In the genomic region with DNA sequence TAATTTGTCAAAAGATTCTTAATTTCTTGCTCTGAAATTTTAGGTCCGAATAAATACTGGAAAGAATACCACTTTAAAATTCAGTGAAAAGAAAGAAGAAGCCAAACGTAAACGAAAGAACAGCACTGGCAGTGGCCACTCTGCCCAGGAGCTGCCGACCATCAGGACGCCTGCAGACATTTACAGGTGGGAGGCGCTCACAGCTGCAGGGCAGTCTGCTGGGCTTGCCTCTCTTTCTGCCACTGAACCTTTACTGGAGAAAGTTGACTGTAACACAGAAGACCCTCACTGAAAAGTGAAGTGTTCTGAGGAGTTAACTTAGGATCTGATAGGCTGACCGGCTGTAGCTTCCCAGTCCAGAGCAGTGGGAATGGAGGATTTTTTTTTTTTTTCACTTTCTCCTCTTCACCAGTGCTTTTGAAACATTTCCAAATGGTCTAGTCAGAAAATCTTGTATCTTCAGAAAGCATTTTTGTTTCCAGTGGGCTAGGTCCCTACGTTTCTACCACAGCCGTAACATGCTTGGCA, we compare ENCODE assay signal across 30 cellular contexts.
DNase-seq lines count a peak whose midpoint lies in the region; ATAC-seq, FAIRE-seq and TF ChIP-seq lines count a peak whose summit lies in the region.
"Had no signal": no experiment of that assay in that cellular context is flagged by ENCODE, and none has a peak within 500 bp of the region (broad histone marks: within the 10 kb centered on the region; RNA-seq: fewer than 3 reads in every experiment).

No MANE protein-coding gene starts in this region.

- intact Hi-C loops in breast epithelium (cut with DNase I; ENCODE audit: low total_unique reads) = no loop called here

- ATAC-seq in HG02870 (IDR thresholded peaks at IDR 0.05; ENCODE audit: unreplicated experiment) = no peak
- ATAC-seq: gastroesophageal sphincter; HepG2; left ventricle myocardium superior; naive thymus-derived CD8-positive, alpha-beta T cell had no signal

- POLR2A ChIA-PET in HEK293 (lab: Yijun Ruan, JAX) = no interaction called here

- H3K9ac ChIP-seq in endocrine pancreas (ENCODE audit: control insufficient read depth, insufficient read depth, low read length) = no peak overlapping the region

- TF ChIP-seq CTCF in HEK293 (tag by site-specific recombination; IDR thresholded peaks at IDR 0.05) = no peak; the same call in 1 of the 2 replicates
- TF ChIP-seq CTCF in breast epithelium (IDR thresholded peaks at IDR 0.05) = no peak
- TF ChIP-seq CTCF in D721Med (IDR thresholded peaks at IDR 0.05; ENCODE audit: insufficient read depth, missing control alignments) = no peak

- H3K27ac ChIP-seq in HEK293 (ENCODE audit: extremely low read depth, low read depth, low read length) (no peak overlapping the region), breast epithelium (no peak overlapping the region)
- H3K27ac ChIP-seq: cardiac muscle cell, coronary artery, esophagus muscularis mucosa, gastroesophageal sphincter, PC-9, transverse colon had no signal

- CTCF ChIA-PET in HEK293 (lab: Yijun Ruan, JAX) = interaction anchor here (0.7 to 1.1 kb wide), 2 partner anchors 29 to 153 kb away, joined by 3 to 4 read pairs; no protein-coding TSS in a partner anchor

- H3K4me1 ChIP-seq in HEK293 (ENCODE audit: control insufficient read depth, insufficient read depth, low read length) (peaks cover 6% of the 10 kb centered on the region; the same call in 1 of the 2 replicates), endocrine pancreas (ENCODE audit: control insufficient read depth, insufficient read depth, low read length) (no peaks in the 10 kb centered on the region), breast epithelium (no peaks in the 10 kb centered on the region)
- H3K4me1 ChIP-seq: esophagus muscularis mucosa, gastroesophageal sphincter, transverse colon had no signal

- H3K36me3 ChIP-seq in HEK293 (ENCODE audit: control insufficient read depth in 2 of 2, insufficient read depth in 1 of 2, low read length in 2 of 2) (peaks cover 50 to 89% of the 10 kb centered on the region in 2 experiments), endocrine pancreas (ENCODE audit: control insufficient read depth, insufficient read depth, low read length) (no peaks in the 10 kb centered on the region), breast epithelium (no peaks in the 10 kb centered on the region)

- no peak for TF ChIP-seq POLR2A in breast epithelium (IDR thresholded peaks at IDR 0.05)

- no peaks in the 10 kb centered on the region for H3K27me3 ChIP-seq in endocrine pancreas (ENCODE audit: control insufficient read depth, insufficient read depth, low read length)
- no peaks in the 10 kb centered on the region for H3K27me3 ChIP-seq in breast epithelium
- H3K27me3 ChIP-seq: cardiac muscle cell, esophagus muscularis mucosa, gastroesophageal sphincter, transverse colon had no signal

- FAIRE-seq in D721Med (lab: Jason Lieb, UNC) = no peak
- FAIRE-seq: HepG2 had no signal

- no peaks in the 10 kb centered on the region for H3K9me3 ChIP-seq in HEK293 (ENCODE audit: control insufficient read depth, insufficient read depth, low read depth, low read length)
- no peaks in the 10 kb centered on the region for H3K9me3 ChIP-seq in endocrine pancreas (ENCODE audit: control insufficient read depth, low read length)
- no peaks in the 10 kb centered on the region for H3K9me3 ChIP-seq in breast epithelium
- H3K9me3 ChIP-seq: esophagus muscularis mucosa, gastroesophageal sphincter, transverse colon had no signal

- no peak overlapping the region for H3K4me3 ChIP-seq in HEK293 (ENCODE audit: low read depth, low read length)
- peak overlapping the region; percentile 58 for H3K4me3 ChIP-seq in endocrine pancreas (ENCODE audit: control insufficient read depth, insufficient read depth, low read length)
- H3K4me3 ChIP-seq in breast epithelium = no peak overlapping the region
- H3K4me3 ChIP-seq: cardiac muscle cell, coronary artery, esophagus muscularis mucosa, gastroesophageal sphincter, PC-9, transverse colon had no signal

- DNase-seq in AG08395 (ENCODE audit: low spot score) (peak; percentile 17), medulla oblongata (ENCODE audit: extremely low spot score) (peak; percentile 13), breast epithelium (ENCODE audit: low spot score in 2 of 2) (no peak), NCI-H1930 (lab: John Stamatoyannopoulos, UW) (no peak), D721Med (ENCODE audit: insufficient read length, low spot score) (no peak)
- DNase-seq: activated CD4-positive, alpha-beta T cell treated with anti-CD3 and anti-CD28 coated beads, Interleukin-2, amount 50 U/mL, for 48 hours; activated CD4-positive, CD25-positive, alpha-beta regulatory T cell; activated CD8-positive, alpha-beta memory T cell treated with anti-CD3 and anti-CD28 coated beads, Interleukin-2, amount 50 U/mL, for 4 hours; DMS79 treated with DMSO at 0.1 percent for 48 hours; hippocampal formation; left ventricle myocardium superior; MV-4-11; naive thymus-derived CD8-positive, alpha-beta T cell; NCI-H146; NCI-H524 treated with DMSO at 0.1 percent for 48 hours; PC-9; retina; Right ventricle myocardium superior; small intestine; stimulated activated CD4-positive, alpha-beta T cell treated with anti-CD3 and anti-CD28 coated beads, Interleukin-2, amount 100 ng/mL, for 24 hours; T1000; transverse colon had no signal

TF ChIP-seq in HEK293, 187 proteins besides CTCF, POLR2A, EP300 and RAD21:
- TF ChIP-seq, protein P1, sequence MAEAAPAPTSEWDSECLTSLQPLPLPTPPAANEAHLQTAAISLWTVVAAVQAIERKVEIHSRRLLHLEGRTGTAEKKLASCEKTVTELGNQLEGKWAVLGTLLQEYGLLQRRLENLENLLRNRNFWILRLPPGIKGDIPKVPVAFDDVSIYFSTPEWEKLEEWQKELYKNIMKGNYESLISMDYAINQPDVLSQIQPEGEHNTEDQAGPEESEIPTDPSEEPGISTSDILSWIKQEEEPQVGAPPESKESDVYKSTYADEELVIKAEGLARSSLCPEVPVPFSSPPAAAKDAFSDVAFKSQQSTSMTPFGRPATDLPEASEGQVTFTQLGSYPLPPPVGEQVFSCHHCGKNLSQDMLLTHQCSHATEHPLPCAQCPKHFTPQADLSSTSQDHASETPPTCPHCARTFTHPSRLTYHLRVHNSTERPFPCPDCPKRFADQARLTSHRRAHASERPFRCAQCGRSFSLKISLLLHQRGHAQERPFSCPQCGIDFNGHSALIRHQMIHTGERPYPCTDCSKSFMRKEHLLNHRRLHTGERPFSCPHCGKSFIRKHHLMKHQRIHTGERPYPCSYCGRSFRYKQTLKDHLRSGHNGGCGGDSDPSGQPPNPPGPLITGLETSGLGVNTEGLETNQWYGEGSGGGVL (tag by site-specific recombination; IDR thresholded peaks at IDR 0.05) = no peak
- TF ChIP-seq PRDM1 (tag by site-specific recombination; IDR thresholded peaks at IDR 0.05) = peak; percentile 90
TF ChIP-seq in HEK293: peak in this region for 1.

Comparison
In these comparisons a context has a peak if more than half of its experiments do, and no peak if none do; other contexts are left out.
1. DNase-seq: peak in AG08395 (single experiment) and medulla oblongata (single experiment); none in breast epithelium (0 of 2), NCI-H1930 (0 of 2) and D721Med (single experiment).